In genomic region chr16:20905576-20905975, GRCh38 we compare ENCODE assay signal across 16 cellular contexts. TPM values are rescaled to one million over a fixed set of nuclear protein-coding genes. Genes with fewer than 3 reads are reported as not detected.
DNase-seq lines count a peak whose midpoint lies in the region; ATAC-seq, FAIRE-seq and TF ChIP-seq lines count a peak whose summit lies in the region.
"Had no signal": no experiment of that assay in that cellular context is flagged by ENCODE, and none has a peak within 500 bp of the region (broad histone marks: within the 10 kb centered on the region; RNA-seq: fewer than 3 reads in every experiment).

No MANE protein-coding gene starts in this region.

- intact Hi-C loops in ovary (cut with DNase I): no loop called here

- TF ChIP-seq CTCF in HFFc6 (IDR thresholded peaks at IDR 0.05): no peak
- no peak for TF ChIP-seq CTCF in brain microvascular endothelial cell (IDR thresholded peaks at IDR 0.05; ENCODE audit: low read depth, low read length, missing control alignments)
- TF ChIP-seq CTCF in keratinocyte (optimal IDR thresholded peaks at IDR 0.05 in 1 of 3, IDR thresholded peaks at IDR 0.05 in 1 of 3, conservative IDR thresholded peaks at IDR 0.05 in 1 of 3; ENCODE audit: extremely low read depth in 1 of 3, insufficient read depth in 2 of 3, low read length in 3 of 3): no peak
- TF ChIP-seq CTCF in ovary (IDR thresholded peaks at IDR 0.05): no peak
- TF ChIP-seq CTCF in WTC11 (IDR thresholded peaks at IDR 0.05): no peak

- no peak overlapping the region for H3K4me3 ChIP-seq in brain microvascular endothelial cell (ENCODE audit: low read depth, low read length)
- no peak overlapping the region for H3K4me3 ChIP-seq in keratinocyte (ENCODE audit: control insufficient read depth in 2 of 3, extremely low read depth in 1 of 3, insufficient read depth in 2 of 3, low read depth in 1 of 3, low read length in 3 of 3)
- H3K4me3 ChIP-seq in skin epidermis: no peak overlapping the region
- H3K4me3 ChIP-seq in ovary: no peak overlapping the region

- ATAC-seq in WTC11 (no peak), HG02588 (IDR thresholded peaks at IDR 0.05; ENCODE audit: unreplicated experiment) (no peak)
- no peak for ATAC-seq in activated naive CD8-positive, alpha-beta T cell treated with anti-CD3 and anti-CD28 coated beads, Interleukin-2, amount 50 U/mL, for 24 hours

- no peak overlapping the region for H2AFZ ChIP-seq in keratinocyte (ENCODE audit: control insufficient read depth, low read length)

- H3K27ac Mint-ChIP-seq in HFFc6 (peak overlapping the region; percentile 83), WTC11 (no peak overlapping the region)
- H3K27ac Mint-ChIP-seq in activated naive CD8-positive, alpha-beta T cell treated with anti-CD3 and anti-CD28 coated beads, Interleukin-2, amount 50 U/mL, for 24 hours: no peak overlapping the region

- H3K9me3 Mint-ChIP-seq in HFFc6: no peaks in the 10 kb centered on the region
- no peaks in the 10 kb centered on the region for H3K9me3 Mint-ChIP-seq in WTC11
- H3K9me3 Mint-ChIP-seq in activated naive CD8-positive, alpha-beta T cell treated with anti-CD3 and anti-CD28 coated beads, Interleukin-2, amount 50 U/mL, for 24 hours: no peaks in the 10 kb centered on the region
- H3K9me3 Mint-ChIP-seq: CD4-positive, CD25-positive, alpha-beta regulatory T cell; central memory CD8-positive, alpha-beta T cell had no signal

- no peak for TF ChIP-seq EP300 in ovary (IDR thresholded peaks at IDR 0.05)

- DNase-seq in HFFc6: no peak
- no peak for DNase-seq in brain microvascular endothelial cell
- DNase-seq in keratinocyte (ENCODE audit: low read depth, low spot score): no peak
- DNase-seq in ovary: no peak
- DNase-seq in WTC11 (ENCODE audit: low spot score): no peak
- DNase-seq in activated naive CD8-positive, alpha-beta T cell treated with anti-CD3 and anti-CD28 coated beads, Interleukin-2, amount 50 U/mL, for 24 hours: no peak
- DNase-seq: activated CD4-positive, alpha-beta T cell treated with anti-CD3 and anti-CD28 coated beads for 4 hours; CD4-positive, CD25-positive, alpha-beta regulatory T cell; hippocampal formation; midbrain; NCI-H1105 treated with DMSO at 0.1 percent for 48 hours; NCI-H774; stimulated activated CD4-positive, alpha-beta T cell treated with anti-CD3 and anti-CD28 coated beads, Interleukin-12 subunit alpha, Interleukin-12 subunit beta, amount 100 ng/mL, for 4 hours had no signal

- H3K36me3 ChIP-seq in brain microvascular endothelial cell (replicated peaks): no peaks in the 10 kb centered on the region
- H3K36me3 ChIP-seq in keratinocyte (ENCODE audit: control insufficient read depth in 2 of 2, extremely low read depth in 1 of 2, insufficient read depth in 2 of 2, low read length in 2 of 2): no peaks in the 10 kb centered on the region
- H3K36me3 ChIP-seq in ovary: no peaks in the 10 kb centered on the region

- H3K27me3 Mint-ChIP-seq in HFFc6 (ENCODE audit: insufficient read depth) (no peaks in the 10 kb centered on the region; the same call in 1 of the 2 replicates), WTC11 (ENCODE audit: low read depth) (no peaks in the 10 kb centered on the region)
- H3K27me3 Mint-ChIP-seq in activated naive CD8-positive, alpha-beta T cell treated with anti-CD3 and anti-CD28 coated beads, Interleukin-2, amount 50 U/mL, for 24 hours: no peaks in the 10 kb centered on the region
- H3K27me3 Mint-ChIP-seq: CD4-positive, CD25-positive, alpha-beta regulatory T cell; central memory CD8-positive, alpha-beta T cell had no signal

- POLR2A ChIA-PET in WTC11 (lab: Charles Lee): no interaction called here

- H3K27me3 ChIP-seq in brain microvascular endothelial cell (replicated peaks) (no peaks in the 10 kb centered on the region), keratinocyte (ENCODE audit: control insufficient read depth, extremely low read depth, insufficient read depth, low read length) (no peaks in the 10 kb centered on the region), ovary (no peaks in the 10 kb centered on the region)

- peak overlapping the region; percentile 81 for H3K4me2 ChIP-seq in keratinocyte (ENCODE audit: control insufficient read depth, extremely low read depth, insufficient read depth, low read depth, low read length)

- WGBS in ovary, 3 donors: 41 to 65% (median 58%) methylated on average over 3 of the region's 3 CpGs

- H3K27ac ChIP-seq in brain microvascular endothelial cell: peak overlapping the region; percentile 63
- peak overlapping the region; percentile 76 for H3K27ac ChIP-seq in keratinocyte (ENCODE audit: control insufficient read depth, insufficient read depth, low read length)
- H3K27ac ChIP-seq in skin epidermis: peak overlapping the region in 19 of 21 experiments; percentile 2 to 99 (median 69)
- no peak overlapping the region for H3K27ac ChIP-seq in ovary

- peak overlapping the region; percentile 22 for H3K9ac ChIP-seq in keratinocyte (ENCODE audit: control insufficient read depth, extremely low read depth, insufficient read depth, low read length)

- H3K9me3 ChIP-seq in keratinocyte (ENCODE audit: control insufficient read depth, low read depth, low read length) (no peaks in the 10 kb centered on the region), ovary (no peaks in the 10 kb centered on the region)

- H3K36me3 Mint-ChIP-seq in HFFc6 (ENCODE audit: low read depth): peaks cover 15% of the 10 kb centered on the region
- no peaks in the 10 kb centered on the region for H3K36me3 Mint-ChIP-seq in WTC11
- peaks cover 29% of the 10 kb centered on the region for H3K36me3 Mint-ChIP-seq in activated naive CD8-positive, alpha-beta T cell treated with anti-CD3 and anti-CD28 coated beads, Interleukin-2, amount 50 U/mL, for 24 hours (ENCODE audit: low read depth)

- H4K20me1 ChIP-seq in keratinocyte (ENCODE audit: control insufficient read depth, extremely low read depth, insufficient read depth, low read length): no peaks in the 10 kb centered on the region

- peaks cover 96% of the 10 kb centered on the region for H3K4me1 Mint-ChIP-seq in HFFc6 (ENCODE audit: low read depth)
- H3K4me1 Mint-ChIP-seq in WTC11: peaks cover 33% of the 10 kb centered on the region
- H3K4me1 Mint-ChIP-seq in activated naive CD8-positive, alpha-beta T cell treated with anti-CD3 and anti-CD28 coated beads, Interleukin-2, amount 50 U/mL, for 24 hours: peaks cover 79% of the 10 kb centered on the region

- no peaks in the 10 kb centered on the region for H3K9me1 ChIP-seq in keratinocyte (ENCODE audit: control insufficient read depth, extremely low read depth, insufficient read depth, low read length)

- H3K79me2 ChIP-seq in keratinocyte (ENCODE audit: control insufficient read depth, insufficient read depth, low read length): peaks cover 12% of the 10 kb centered on the region

- no peak for TF ChIP-seq POLR2A in ovary (IDR thresholded peaks at IDR 0.05)

- dilution Hi-C loops in keratinocyte (cut with MboI; ENCODE audit: extremely low pct_ligation_motif_present, low sequenced_read_pairs): no loop called here

- H3K4me3 Mint-ChIP-seq in HFFc6 (peak overlapping the region; percentile 67), WTC11 (no peak overlapping the region)
- no peak overlapping the region for H3K4me3 Mint-ChIP-seq in activated naive CD8-positive, alpha-beta T cell treated with anti-CD3 and anti-CD28 coated beads, Interleukin-2, amount 50 U/mL, for 24 hours
- H3K4me3 Mint-ChIP-seq: central memory CD8-positive, alpha-beta T cell had no signal

- CTCF ChIA-PET in WTC11 (lab: Charles Lee): no interaction called here

- in situ Hi-C loops in brain microvascular endothelial cell (cut with HindIII; ENCODE audit: low pct_ligation_motif_present, low sequenced_read_pairs): no loop called here

- H3K4me1 ChIP-seq in keratinocyte (ENCODE audit: control insufficient read depth, extremely low read depth, insufficient read depth, low read length) (peaks cover 63% of the 10 kb centered on the region), ovary (ENCODE audit: insufficient read depth) (peaks cover 16% of the 10 kb centered on the region)

- no peak for FAIRE-seq in keratinocyte (lab: Jason Lieb, UNC)

TF ChIP-seq in WTC11, 78 proteins besides CTCF, POLR2A, EP300 and RAD21 (continues in another document):
- TF ChIP-seq ZNF423 (CRISPR knock-in tag; IDR thresholded peaks at IDR 0.05): no peak
- TF ChIP-seq ZBTB43 (CRISPR knock-in tag; IDR thresholded peaks at IDR 0.05): no peak

RNA-seq across cellular contexts. Expression of gene LYRM1, which starts 5.0 kb away (rescaled TPM):
- total RNA-seq in HFFc6 (2021; fragmentation: NEBNext Ultra II Directional; extraction: Animal tissue kit (Norgen Biotek cat#: 25700)): 10 to 100 TPM; 22.2 to 28.4 (median 25.8) TPM
- polyA plus RNA-seq in keratinocyte (13.1 to 27.1 TPM (median 21.7 TPM) in 3 replicates), ovary (10 to 100 TPM; 52.4 to 64.5 TPM)
- polyA plus RNA-seq in keratinocyte (2011; ENCODE audit: low read depth): 13.0 TPM
- polyA plus RNA-seq in keratinocyte (2011; cell fraction: cytosol; rRNA removed): 19.7 and 28.4 TPM in 2 replicates
- 6.4 and 10.7 TPM in 2 replicates for polyA plus RNA-seq in keratinocyte (2011; cell fraction: nucleus; rRNA removed)
- 22.6 and 25.4 TPM in 2 replicates for polyA plus RNA-seq in keratinocyte (2012; ENCODE audit: low replicate concordance)
- polyA minus RNA-seq in keratinocyte: 2.3 to 12.0 TPM (median 5.1 TPM) in 3 replicates
- polyA minus RNA-seq in keratinocyte (2011; cell fraction: cytosol; rRNA and poly(A)+ RNA removed): 16.9 TPM
- polyA minus RNA-seq in keratinocyte (2011; cell fraction: nucleus; rRNA and poly(A)+ RNA removed): 0.85 and 1.8 TPM in 2 replicates
- total RNA-seq in ovary (10 to 100 TPM; 31.6 to 53.4 (median 42.0) TPM), WTC11 (2021) (11.4 to 15.0 TPM (median 12.3 TPM) in 3 replicates)

RNA-seq across cellular contexts. Expression of gene DCUN1D3, which starts 5.4 kb away (rescaled TPM):
- 10 to 100 TPM; 29.2 to 41.0 (median 32.1) TPM for total RNA-seq in HFFc6 (2021; fragmentation: NEBNext Ultra II Directional; extraction: Animal tissue kit (Norgen Biotek cat#: 25700))
- polyA plus RNA-seq in keratinocyte (8.0 to 10.0 TPM (median 9.4 TPM) in 3 replicates), ovary (1 to 10 TPM; 2.6 to 7.7 TPM)
- 14.8 TPM for polyA plus RNA-seq in keratinocyte (2011; ENCODE audit: low read depth)
- polyA plus RNA-seq in keratinocyte (2011; cell fraction: cytosol; rRNA removed): 7.1 and 9.8 TPM in 2 replicates
- polyA plus RNA-seq in keratinocyte (2011; cell fraction: nucleus; rRNA removed): 12.2 and 15.4 TPM in 2 replicates
- 11.5 and 28.0 TPM in 2 replicates for polyA plus RNA-seq in keratinocyte (2012; ENCODE audit: low replicate concordance)
- 18.5 to 29.4 TPM (median 27.1 TPM) in 3 replicates for polyA minus RNA-seq in keratinocyte
- 14.8 TPM for polyA minus RNA-seq in keratinocyte (2011; cell fraction: cytosol; rRNA and poly(A)+ RNA removed)
- 13.1 and 21.9 TPM in 2 replicates for polyA minus RNA-seq in keratinocyte (2011; cell fraction: nucleus; rRNA and poly(A)+ RNA removed)
- total RNA-seq in ovary (10 to 100 TPM in 6 of 7 donors, 1 to 10 TPM in 1; 7.3 to 18.2 (median 14.7) TPM), WTC11 (2021) (12.8 to 14.7 TPM (median 14.4 TPM) in 3 replicates)

Comparison
In these comparisons a context has a peak if more than half of its experiments do, and no peak if none do; other contexts are left out.
1. H3K27ac ChIP-seq: peak in brain microvascular endothelial cell (single experiment), keratinocyte (single experiment) and skin epidermis (19 of 21); none in ovary (0 of 2).